In genomic region chr3:60225848-60226247, GRCh38 we compare ENCODE assay signal across 23 cellular contexts.
DNase-seq lines count a peak whose midpoint lies in the region; ATAC-seq and TF ChIP-seq lines count a peak whose summit lies in the region.
"Had no signal": no experiment of that assay in that cellular context is flagged by ENCODE, and none has a peak within 500 bp of the region (broad histone marks: within the 10 kb centered on the region; RNA-seq: fewer than 3 reads in every experiment).

No MANE protein-coding gene starts in this region.

- no peaks in the 10 kb centered on the region for H3K36me3 ChIP-seq in sigmoid colon
- H3K36me3 ChIP-seq: SJSA1 had no signal

- H3K4me1 Mint-ChIP-seq in activated B cell treated with CpG ODN at 0.5 μM for 24 hours: peaks cover 9% of the 10 kb centered on the region
- peaks cover 35% of the 10 kb centered on the region for H3K4me1 Mint-ChIP-seq in stimulated activated memory B cell treated with anti-CD40 and anti-IgM and Interleukin-4, amounts not matched to agents 10 μg/mL and 1 μg/mL and 100 μg/mL, for 72 hours
- H3K4me1 Mint-ChIP-seq: CD4-positive, alpha-beta memory T cell had no signal

- H3K9me3 Mint-ChIP-seq in activated B cell treated with CpG ODN at 0.5 μM for 24 hours: no peaks in the 10 kb centered on the region
- no peaks in the 10 kb centered on the region for H3K9me3 Mint-ChIP-seq in stimulated activated memory B cell treated with anti-CD40 and anti-IgM and Interleukin-4, amounts not matched to agents 10 μg/mL and 1 μg/mL and 100 μg/mL, for 72 hours

- no peak for TF ChIP-seq POLR2A in sigmoid colon (IDR thresholded peaks at IDR 0.05)

- POLR2A ChIA-PET in activated B cell treated with CpG ODN at 0.5 μM for 24 hours (lab: Charles Lee): interaction anchor here (0.6 kb wide), 1 partner anchor 93 kb away, joined by 3 read pairs; no protein-coding TSS in a partner anchor

- no peak overlapping the region for H3K4me3 Mint-ChIP-seq in activated B cell treated with CpG ODN at 0.5 μM for 24 hours
- no peak overlapping the region for H3K4me3 Mint-ChIP-seq in stimulated activated memory B cell treated with anti-CD40 and anti-IgM and Interleukin-4, amounts not matched to agents 10 μg/mL and 1 μg/mL and 100 μg/mL, for 72 hours
- H3K4me3 Mint-ChIP-seq: CD4-positive, alpha-beta memory T cell had no signal

- no peaks in the 10 kb centered on the region for H3K27me3 ChIP-seq in sigmoid colon
- H3K27me3 ChIP-seq: SJSA1 had no signal

- H3K27ac ChIP-seq in sigmoid colon: no peak overlapping the region
- H3K27ac ChIP-seq: PC-9, SJSA1 had no signal

- intact Hi-C loops in activated B cell treated with CpG ODN at 0.5 μM for 24 hours (cut with micrococcal nuclease): no loop called here
- intact Hi-C loops in sigmoid colon (cut with DNase I): no loop called here

- peaks cover 8% of the 10 kb centered on the region for H3K27me3 Mint-ChIP-seq in activated B cell treated with CpG ODN at 0.5 μM for 24 hours
- H3K27me3 Mint-ChIP-seq in stimulated activated memory B cell treated with anti-CD40 and anti-IgM and Interleukin-4, amounts not matched to agents 10 μg/mL and 1 μg/mL and 100 μg/mL, for 72 hours: peaks cover 11% of the 10 kb centered on the region

- WGBS in sigmoid colon, 2 donors: 81 to 94% methylated on average over 3 of the region's 3 CpGs

- TF ChIP-seq EP300 in sigmoid colon (IDR thresholded peaks at IDR 0.05): no peak

- H3K4me1 ChIP-seq in sigmoid colon: no peaks in the 10 kb centered on the region
- H3K4me1 ChIP-seq: SJSA1 had no signal

- CTCF ChIA-PET in activated B cell treated with CpG ODN at 0.5 μM for 24 hours (lab: Charles Lee): no interaction called here

- TF ChIP-seq CTCF in GM12865 (IDR thresholded peaks at IDR 0.05; ENCODE audit: insufficient read depth, low read depth, low read length, missing control alignments): no peak
- TF ChIP-seq CTCF in activated B cell treated with CpG ODN at 0.5 μM for 24 hours (IDR thresholded peaks at IDR 0.05): no peak
- TF ChIP-seq CTCF in sigmoid colon (IDR thresholded peaks at IDR 0.05): no peak

- peak; percentile 47 for ATAC-seq in HG02610 (IDR thresholded peaks at IDR 0.05; ENCODE audit: unreplicated experiment)
- ATAC-seq in activated B cell treated with CpG ODN at 0.5 μM for 24 hours (ENCODE audit: low read depth): peak; percentile 47
- ATAC-seq in stimulated activated memory B cell treated with anti-CD40 and anti-IgM and Interleukin-4, amounts not matched to agents 10 μg/mL and 1 μg/mL and 100 μg/mL, for 72 hours: peak; percentile 82
- ATAC-seq: HCT116, HepG2, Right ventricle myocardium inferior had no signal

- no peak overlapping the region for H3K4me3 ChIP-seq in GM12865 (ENCODE audit: low read depth, low read length)
- no peak overlapping the region for H3K4me3 ChIP-seq in sigmoid colon
- H3K4me3 ChIP-seq: PC-9, SJSA1 had no signal

- H3K9me3 ChIP-seq in sigmoid colon: no peaks in the 10 kb centered on the region
- H3K9me3 ChIP-seq: SJSA1 had no signal

- no peaks in the 10 kb centered on the region for H3K36me3 Mint-ChIP-seq in activated B cell treated with CpG ODN at 0.5 μM for 24 hours (ENCODE audit: low read depth)
- no peaks in the 10 kb centered on the region for H3K36me3 Mint-ChIP-seq in stimulated activated memory B cell treated with anti-CD40 and anti-IgM and Interleukin-4, amounts not matched to agents 10 μg/mL and 1 μg/mL and 100 μg/mL, for 72 hours
- H3K36me3 Mint-ChIP-seq: CD4-positive, alpha-beta memory T cell had no signal

- H3K27ac Mint-ChIP-seq in activated B cell treated with CpG ODN at 0.5 μM for 24 hours: no peak overlapping the region
- no peak overlapping the region for H3K27ac Mint-ChIP-seq in stimulated activated memory B cell treated with anti-CD40 and anti-IgM and Interleukin-4, amounts not matched to agents 10 μg/mL and 1 μg/mL and 100 μg/mL, for 72 hours

- DNase-seq in GM12865 (ENCODE audit: low read depth) (peak; percentile 9), activated B cell treated with CpG ODN at 0.5 μM for 24 hours (no peak), GM03348 (ENCODE audit: low spot score) (no peak), sigmoid colon (no peak), mucosa of gallbladder (ENCODE audit: low spot score) (no peak)
- no peak for DNase-seq in activated CD8-positive, alpha-beta memory T cell treated with anti-CD3 and anti-CD28 coated beads, Interleukin-2, amount 50 U/mL, for 48 hours
- DNase-seq: C1 segment of cervical spinal cord; CD4-positive, alpha-beta memory T cell; COR-L47; DMS53; GOT3; Kasumi-1; NCI-H1105; NCI-H1436 treated with DMSO at 0.1 percent for 48 hours; NCI-H187 treated with DMSO at 0.1 percent for 48 hours; NK-92 treated with Interleukin-12 subunit alpha and Interleukin-12 subunit beta, amount 100 ng/mL, for 24 hours; PC-9 had no signal
